9 cellular contexts compared by ENCODE assay signal in the genomic region with DNA sequence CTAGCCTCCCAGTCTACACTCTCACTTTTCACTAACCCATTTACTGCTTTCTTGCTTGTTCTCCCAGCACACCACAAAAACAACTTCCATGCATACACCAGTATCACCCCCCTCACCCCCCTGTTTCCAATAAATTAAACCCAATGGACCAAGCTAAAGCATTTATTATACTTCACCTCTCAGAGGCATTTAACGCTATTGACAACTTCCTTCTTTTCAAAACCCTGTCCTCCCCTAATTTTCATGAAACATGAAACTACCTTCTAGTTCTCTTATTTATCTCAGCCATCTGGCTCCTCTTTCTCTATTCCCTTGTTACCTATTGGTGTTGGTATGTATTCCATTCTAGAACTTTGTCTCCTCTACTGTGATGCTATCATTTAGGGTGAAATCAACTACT. TPM values are rescaled to one million over a fixed set of nuclear protein-coding genes. Genes with fewer than 3 reads are reported as not detected.
DNase-seq lines count a peak whose midpoint lies in the region; ATAC-seq and TF ChIP-seq lines count a peak whose summit lies in the region.
"Had no signal": no experiment of that assay in that cellular context is flagged by ENCODE, and none has a peak within 500 bp of the region (broad histone marks: within the 10 kb centered on the region; RNA-seq: fewer than 3 reads in every experiment).

No MANE protein-coding gene starts in this region.

- TF ChIP-seq POLR2A in GM18505 (IDR thresholded peaks at IDR 0.05; ENCODE audit: borderline replicate concordance, extremely low read depth, insufficient read depth, insufficient read length): no peak

- peaks cover 57 to 85% of the 10 kb centered on the region in 2 donors for H3K4me1 Mint-ChIP-seq in effector memory CD8-positive, alpha-beta T cell (ENCODE audit: low read depth in 2 of 2)
- peaks cover 51% of the 10 kb centered on the region for H3K4me1 Mint-ChIP-seq in Calu3 (ENCODE audit: low read depth, unreplicated experiment)

- intact Hi-C loops in Calu3 (cut with micrococcal nuclease; ENCODE audit: unreplicated experiment): no loop called here

- ATAC-seq in GM18505 (IDR thresholded peaks at IDR 0.05; ENCODE audit: unreplicated experiment) (peak; percentile 61), GM21526 (IDR thresholded peaks at IDR 0.05; ENCODE audit: low FRiP score, unreplicated experiment) (peak; percentile 51)
- ATAC-seq in effector memory CD8-positive, alpha-beta T cell (replicated peaks): no peak
- ATAC-seq: lower lobe of right lung had no signal

- TF ChIP-seq CTCF in Calu3 (IDR thresholded peaks at IDR 0.05; ENCODE audit: unreplicated experiment): no peak

- H3K27me3 Mint-ChIP-seq in effector memory CD8-positive, alpha-beta T cell: no peaks in the 10 kb centered on the region
- no peaks in the 10 kb centered on the region for H3K27me3 Mint-ChIP-seq in Calu3 (ENCODE audit: unreplicated experiment)

- peak overlapping the region; percentile 5 to 61 for H3K4me3 Mint-ChIP-seq in effector memory CD8-positive, alpha-beta T cell
- H3K4me3 Mint-ChIP-seq in Calu3 (ENCODE audit: low read depth, unreplicated experiment): no peak overlapping the region

- DNase-seq in NCI-H2171 (lab: John Stamatoyannopoulos, UW) (peak; percentile 38), Calu3 (no peak), caudate nucleus (lab: John Stamatoyannopoulos, UW) (no peak), ureter (ENCODE audit: low spot score) (no peak)
- DNase-seq in effector memory CD8-positive, alpha-beta T cell: no peak
- no peak for DNase-seq in activated CD4-positive, alpha-beta T cell treated with anti-CD3 and anti-CD28 coated beads, Interleukin-2, amount 50 U/mL, for 4 hours
- DNase-seq: lower lobe of right lung had no signal

- peaks cover 74% of the 10 kb centered on the region for H3K36me3 Mint-ChIP-seq in effector memory CD8-positive, alpha-beta T cell (ENCODE audit: insufficient read depth)
- no peaks in the 10 kb centered on the region for H3K36me3 Mint-ChIP-seq in Calu3 (ENCODE audit: insufficient read depth, unreplicated experiment)

- H3K27ac Mint-ChIP-seq in effector memory CD8-positive, alpha-beta T cell: peak overlapping the region; percentile 8 to 100
- H3K27ac Mint-ChIP-seq in Calu3 (ENCODE audit: unreplicated experiment): no peak overlapping the region

- no TSS peak for BruUV-seq in Calu3 (replicated peaks; lab: Mats Ljungman, UMichigan)

- peaks cover 0 to 8% of the 10 kb centered on the region in 2 donors for H3K9me3 Mint-ChIP-seq in effector memory CD8-positive, alpha-beta T cell
- H3K9me3 Mint-ChIP-seq in Calu3 (ENCODE audit: low read depth, unreplicated experiment): peaks cover 4% of the 10 kb centered on the region

- no peak overlapping the region for H3K27ac ChIP-seq in caudate nucleus (ENCODE audit: low read depth, low read length)
- H3K27ac ChIP-seq: lower lobe of right lung had no signal

- CTCF ChIA-PET in Calu3 (lab: Charles Lee): interaction anchor here (0.7 kb wide), 1 partner anchor 185 kb away, joined by 4 read pairs; no protein-coding TSS in a partner anchor

RNA-seq across cellular contexts. Expression of gene PTPRC, which starts 32.3 kb away (rescaled TPM):
- total RNA-seq in Calu3 (2022) (not detected in 2 replicates), ureter (35.1 TPM)

Comparison
In these comparisons a context has a peak if more than half of its experiments do, and no peak if none do; other contexts are left out.
1. RNA of gene PTPRC, which starts 32.3 kb away (total RNA-seq): 35.1 TPM in ureter (single experiment); not detected in Calu3; every median in the first group is over 10 times any median in the second.